38 cellular contexts compared by ENCODE assay signal in the genomic region with DNA sequence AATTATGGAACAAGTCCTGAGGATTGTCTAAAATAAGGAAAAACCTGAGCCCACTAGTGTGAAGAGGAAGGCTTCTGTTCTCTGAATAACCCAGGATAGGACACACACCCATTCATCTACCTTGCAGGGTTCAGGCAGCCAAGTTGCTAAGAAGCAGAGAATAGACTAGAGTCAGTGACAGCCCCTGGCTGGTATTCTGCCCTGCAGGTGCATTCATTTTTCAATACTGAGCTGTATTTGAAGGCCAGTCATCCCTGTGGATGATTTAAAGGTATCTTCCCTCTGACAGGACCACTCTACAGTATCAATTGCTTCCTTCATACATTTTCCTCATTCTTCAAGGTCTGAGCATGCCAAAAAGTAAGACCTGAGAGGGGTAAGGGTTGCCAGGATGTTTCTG. TPM values are rescaled to one million over a fixed set of nuclear protein-coding genes. Genes with fewer than 3 reads are reported as not detected.
"Had no signal": no experiment of that assay in that cellular context is flagged by ENCODE, and none has a peak within 500 bp of the region (broad histone marks: within the 10 kb centered on the region; RNA-seq: fewer than 3 reads in every experiment).

No MANE protein-coding gene starts in this region.

- H3K27ac Mint-ChIP-seq: activated B cell treated with CpG ODN at 0.5 μM for 24 hours; activated CD8-positive, alpha-beta T cell treated with anti-CD3 and anti-CD28 coated beads for 36 hours; activated naive CD4-positive, alpha-beta T cell treated with anti-CD3 and anti-CD28 coated beads, Interleukin-2, amount 50 U/mL, for 72 hours; activated T-cell treated with anti-CD3 and anti-CD28 coated beads, Interleukin-2, amount 50 U/mL, for 72 hours; activated T-helper 17 cell treated with anti-CD3 and anti-CD28 coated beads, Interleukin-2, amount 50 U/mL, for 72 hours; T-helper 1 cell treated with Interleukin-12 subunit alpha and Interleukin-12 subunit beta and Interleukin-4 antibody, amounts not matched to agents 30 μg/mL and 1 μg/mL, for 36 hours; T-helper 2 cell treated with Interferon-gamma antibody and Interleukin-4, amounts not matched to agents 5 μg/mL and 100 μg/mL, for 36 hours had no signal

- H3K9me3 ChIP-seq: adrenal gland, Peyer's patch, SJSA1, SK-N-SH had no signal

- H3K4me1 ChIP-seq: Peyer's patch, SJSA1 had no signal

- DNase-seq: activated B cell treated with CpG ODN at 0.5 μM for 24 hours; activated CD4-positive, alpha-beta T cell treated with anti-CD3 and anti-CD28 coated beads for 4 hours; activated CD4-positive, alpha-beta T cell treated with anti-CD3 and anti-CD28 coated beads, Interleukin-2, amount 50 U/mL, for 1 hour; activated CD4-positive, CD25-positive, alpha-beta regulatory T cell treated with anti-CD3 and anti-CD28 coated beads, Interleukin-2, amount 50 U/mL, for 72 hours; activated CD8-positive, alpha-beta T cell treated with anti-CD3 and anti-CD28 coated beads for 36 hours; activated effector memory CD4-positive, alpha-beta T cell treated with anti-CD3 and anti-CD28 coated beads, Interleukin-2, amount 50 U/mL, for 16 hours; activated naive CD4-positive, alpha-beta T cell; activated T-cell treated with anti-CD3 and anti-CD28 coated beads, Interleukin-2, amount 50 U/mL, for 1 hour; activated T-cell treated with anti-CD3 and anti-CD28 coated beads, Interleukin-2, amount 50 U/mL, for 72 hours; adrenal gland; anterior cingulate cortex; caudate nucleus; Karpas-422; KBM-7; NCI-H1048; NCI-H1105 treated with DMSO at 0.1 percent for 48 hours; NCI-H1436; NCI-H1694; NCI-H1930; NCI-H2081 treated with DMSO at 0.1 percent for 48 hours; NCI-H226; NCI-H510A; NCI-H526; NCI-H748 treated with DMSO at 0.1 percent for 48 hours; NK-92 treated with Interleukin-12 subunit alpha and Interleukin-12 subunit beta, amount 100 ng/mL, for 24 hours; PC-3; Peyer's patch; RPMI8226; SHP77 treated with DMSO at 0.1 percent for 48 hours; SK-N-SH had no signal

- H3K9me3 Mint-ChIP-seq: activated B cell treated with CpG ODN at 0.5 μM for 24 hours; activated CD8-positive, alpha-beta T cell treated with anti-CD3 and anti-CD28 coated beads for 36 hours; activated naive CD4-positive, alpha-beta T cell treated with anti-CD3 and anti-CD28 coated beads, Interleukin-2, amount 50 U/mL, for 72 hours; activated T-cell treated with anti-CD3 and anti-CD28 coated beads, Interleukin-2, amount 50 U/mL, for 72 hours; activated T-helper 17 cell treated with anti-CD3 and anti-CD28 coated beads, Interleukin-2, amount 50 U/mL, for 72 hours; brain; IgD-negative memory B cell; T-helper 1 cell treated with Interleukin-12 subunit alpha and Interleukin-12 subunit beta and Interleukin-4 antibody, amounts not matched to agents 30 μg/mL and 1 μg/mL, for 36 hours; T-helper 2 cell treated with Interferon-gamma antibody and Interleukin-4, amounts not matched to agents 5 μg/mL and 100 μg/mL, for 36 hours had no signal

- H3K36me3 ChIP-seq: adrenal gland, Peyer's patch, SJSA1 had no signal

- H3K36me3 Mint-ChIP-seq: activated naive CD4-positive, alpha-beta T cell treated with anti-CD3 and anti-CD28 coated beads, Interleukin-2, amount 50 U/mL, for 72 hours; IgD-negative memory B cell had no signal

- H3K27me3 Mint-ChIP-seq: brain had no signal

- H3K4me3 Mint-ChIP-seq: activated B cell treated with CpG ODN at 0.5 μM for 24 hours; activated CD8-positive, alpha-beta T cell treated with anti-CD3 and anti-CD28 coated beads for 36 hours; activated T-cell treated with anti-CD3 and anti-CD28 coated beads, Interleukin-2, amount 50 U/mL, for 72 hours; activated T-helper 17 cell treated with anti-CD3 and anti-CD28 coated beads, Interleukin-2, amount 50 U/mL, for 72 hours; brain; T-helper 1 cell treated with Interleukin-12 subunit alpha and Interleukin-12 subunit beta and Interleukin-4 antibody, amounts not matched to agents 30 μg/mL and 1 μg/mL, for 36 hours; T-helper 2 cell treated with Interferon-gamma antibody and Interleukin-4, amounts not matched to agents 5 μg/mL and 100 μg/mL, for 36 hours had no signal

- H3K27me3 ChIP-seq: adrenal gland, Peyer's patch, SJSA1 had no signal

- H3K4me3 ChIP-seq: adrenal gland, Peyer's patch, SJSA1 had no signal

- H3K27ac ChIP-seq: SJSA1 had no signal

RNA-seq across cellular contexts. Expression of a gene that starts 22.9 kb away (rescaled TPM):
- total RNA-seq: activated CD8-positive, alpha-beta memory T cell treated with anti-CD3 and anti-CD28 coated beads for 36 hours; activated CD8-positive, alpha-beta T cell treated with anti-CD3 and anti-CD28 coated beads for 36 hours had no signal
